Comparison of ENCODE assay signal across 15 cellular contexts in the genomic region with DNA sequence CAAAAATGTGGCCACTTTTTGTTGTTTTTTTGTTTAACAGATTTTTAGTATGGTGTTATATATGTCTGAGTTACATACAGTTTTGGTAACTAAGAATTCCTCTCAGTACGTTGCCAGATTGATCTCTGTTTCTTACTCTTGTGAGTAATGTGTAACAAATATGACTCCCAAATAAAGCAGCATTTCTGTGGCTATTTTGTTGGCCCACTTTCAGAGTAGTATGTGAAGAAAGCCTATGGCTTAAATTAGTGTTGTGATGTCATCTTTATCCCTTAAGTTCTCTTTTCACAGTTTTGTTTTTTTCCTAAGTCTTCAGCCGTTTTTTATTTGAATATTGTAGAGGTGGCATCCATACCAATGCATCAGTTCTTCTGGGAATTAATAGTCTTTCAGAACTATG. TPM values are rescaled to one million over a fixed set of nuclear protein-coding genes. Genes with fewer than 3 reads are reported as not detected.
DNase-seq lines count a peak whose midpoint lies in the region; ATAC-seq, FAIRE-seq and TF ChIP-seq lines count a peak whose summit lies in the region.
"Had no signal": no experiment of that assay in that cellular context is flagged by ENCODE, and none has a peak within 500 bp of the region (broad histone marks: within the 10 kb centered on the region; RNA-seq: fewer than 3 reads in every experiment).

No MANE protein-coding gene starts in this region.

- no peaks in the 10 kb centered on the region for H3K4me1 ChIP-seq in HEK293 (ENCODE audit: control insufficient read depth, insufficient read depth, low read length)
- peaks cover 30% of the 10 kb centered on the region for H3K4me1 ChIP-seq in adipocyte (ENCODE audit: control insufficient read depth, insufficient read depth, low read length)
- peaks cover 18% of the 10 kb centered on the region for H3K4me1 ChIP-seq in vagina
- no peaks in the 10 kb centered on the region for H3K4me1 ChIP-seq in HepG2 (ENCODE audit: insufficient read depth, low read length)

- TF ChIP-seq RAD21 in HepG2 (CRISPR knock-in tag; IDR thresholded peaks at IDR 0.05): no peak

- H3K4me2 ChIP-seq in HepG2 (ENCODE audit: low read depth, low read length): no peak overlapping the region

- WGBS in HepG2 (ENCODE audit: low lambda C conversion rate): 99% methylated on average over 2 of the region's 2 CpGs

- no peak for FAIRE-seq in HepG2 (lab: Jason Lieb, UNC)

- DNase-seq in AG08395 (ENCODE audit: low spot score) (peak; percentile 62), adipocyte (ENCODE audit: low read depth) (peak; percentile 91), foreskin melanocyte (peak; percentile 41), vagina (ENCODE audit: extremely low spot score in 2 of 2) (no peak), HepG2 (ENCODE audit: low spot score) (no peak)
- DNase-seq: activated CD4-positive, CD25-positive, alpha-beta regulatory T cell; activated CD8-positive, alpha-beta memory T cell treated with anti-CD3 and anti-CD28 coated beads, Interleukin-2, amount 50 U/mL, for 48 hours; AML-193; DND-41; NCI-H1694; ovary had no signal

- TF ChIP-seq EP300 in HepG2 (IDR thresholded peaks at IDR 0.05; ENCODE audit: low read depth in 2 of 2, low read length in 2 of 2): no peak
- TF ChIP-seq EP300 in HepG2 (CRISPR knock-in tag; IDR thresholded peaks at IDR 0.05; ENCODE audit: borderline replicate concordance): no peak

- POLR2A ChIA-PET in HEK293 (lab: Yijun Ruan, JAX): no interaction called here
- POLR2A ChIA-PET in HepG2 (lab: Yijun Ruan, JAX): no interaction called here

- no peaks in the 10 kb centered on the region for H3K27me3 ChIP-seq in adipocyte (replicated peaks; ENCODE audit: control insufficient read depth, insufficient read depth, low read length)
- no peaks in the 10 kb centered on the region for H3K27me3 ChIP-seq in vagina
- H3K27me3 ChIP-seq in HepG2 (ENCODE audit: control insufficient read depth in 1 of 2, insufficient read depth in 2 of 2, low read length in 2 of 2): no peaks in the 10 kb centered on the region
- H3K27me3 ChIP-seq: ovary had no signal

- H3K9me3 ChIP-seq in HEK293 (ENCODE audit: control insufficient read depth, insufficient read depth, low read depth, low read length) (no peaks in the 10 kb centered on the region), adipocyte (ENCODE audit: control insufficient read depth, low read length) (no peaks in the 10 kb centered on the region), vagina (no peaks in the 10 kb centered on the region), HepG2 (ENCODE audit: low read length) (no peaks in the 10 kb centered on the region)
- H3K9me3 ChIP-seq: ovary had no signal

- H3K4me3 ChIP-seq in HEK293 (ENCODE audit: low read depth, low read length) (no peak overlapping the region), adipocyte (ENCODE audit: low read length) (no peak overlapping the region), vagina (no peak overlapping the region), HepG2 (replicated peaks in 1 of 3; ENCODE audit: insufficient read depth in 1 of 3, low read depth in 2 of 3, low read length in 3 of 3) (no peak overlapping the region)
- H3K4me3 ChIP-seq: ovary, SK-N-MC had no signal

- no peak for TF ChIP-seq POLR2A in vagina (IDR thresholded peaks at IDR 0.05)
- no peak for TF ChIP-seq POLR2A in HepG2 (IDR thresholded peaks at IDR 0.05; ENCODE audit: insufficient read depth in 1 of 2, low read depth in 2 of 2, low read length in 2 of 2)

- peaks cover 3% of the 10 kb centered on the region; the same call in 1 of the 2 replicates for H4K20me1 ChIP-seq in HepG2 (ENCODE audit: insufficient read depth, low read length)

- in situ Hi-C loops in HepG2 (cut with HindIII; ENCODE audit: extremely low pct_ligation_motif_present, low pct_unique_long_range_greater_than_20kb): no loop called here

- H2AFZ ChIP-seq in HepG2 (ENCODE audit: low read length): no peak overlapping the region

- no peak overlapping the region for H3K27ac ChIP-seq in HEK293 (ENCODE audit: extremely low read depth, low read depth, low read length)
- H3K27ac ChIP-seq in vagina: no peak overlapping the region
- H3K27ac ChIP-seq in HepG2 (ENCODE audit: extremely low read length, insufficient read depth, low read length): no peak overlapping the region
- H3K27ac ChIP-seq: ovary, SK-N-MC had no signal

- H3K36me3 ChIP-seq in HEK293 (ENCODE audit: control insufficient read depth in 2 of 2, insufficient read depth in 1 of 2, low read length in 2 of 2) (peaks cover 4 to 8% of the 10 kb centered on the region in 2 experiments; a peak in 2 of 3 replicates), adipocyte (ENCODE audit: control insufficient read depth, insufficient read depth, low read length, severe bottlenecking) (peaks cover 10% of the 10 kb centered on the region), vagina (no peaks in the 10 kb centered on the region), HepG2 (replicated peaks in 1 of 2; ENCODE audit: control insufficient read depth in 1 of 2, insufficient read depth in 2 of 2, low read length in 2 of 2) (peaks cover 7 to 8% of the 10 kb centered on the region in 2 experiments; a peak in 3 of 5 replicates)
- H3K36me3 ChIP-seq: ovary had no signal

- CTCF ChIA-PET in HEK293 (lab: Yijun Ruan, JAX) (no interaction called here), HepG2 (lab: Yijun Ruan, JAX; ENCODE audit: low intra/inter-chr PET ratio, low total read pairs) (no interaction called here)

- no peak for TF ChIP-seq CTCF in HEK293 (tag by site-specific recombination; IDR thresholded peaks at IDR 0.05)
- no peak for TF ChIP-seq CTCF in vagina (IDR thresholded peaks at IDR 0.05)
- TF ChIP-seq CTCF in HepG2 (CRISPR knock-in tag; IDR thresholded peaks at IDR 0.05): no peak

- H3K9ac ChIP-seq in adipocyte (ENCODE audit: low read length) (no peak overlapping the region), HepG2 (ENCODE audit: insufficient read depth, low read depth, low read length) (no peak overlapping the region)

- H3K79me2 ChIP-seq in HepG2 (ENCODE audit: insufficient read depth, low read length): peaks cover 74% of the 10 kb centered on the region

- no TSS peak for BruUV-seq in HepG2 (replicated peaks; lab: Mats Ljungman, UMichigan)

- ATAC-seq in GM19395 (IDR thresholded peaks at IDR 0.05; ENCODE audit: unreplicated experiment) (no peak), HG03108 (IDR thresholded peaks at IDR 0.05; ENCODE audit: unreplicated experiment) (no peak), HepG2 (no peak)

- intact Hi-C loops in vagina (cut with DNase I): no loop called here
- intact Hi-C loops in HepG2 (cut with micrococcal nuclease; ENCODE audit: unreplicated experiment): no loop called here

TF ChIP-seq in HEK293, 187 proteins besides CTCF, POLR2A, EP300 and RAD21 (continues in another document):
- TF ChIP-seq ATF2 (tag by site-specific recombination; IDR thresholded peaks at IDR 0.05; ENCODE audit: low read depth) (peak; percentile 62; the same call in 1 of the 2 replicates), ZBTB48 (tag by site-specific recombination; IDR thresholded peaks at IDR 0.05) (no peak)

TF ChIP-seq in HepG2, 621 proteins besides CTCF, POLR2A, EP300 and RAD21 (continues in another document):
- TF ChIP-seq RFX3 (CRISPR knock-in tag; IDR thresholded peaks at IDR 0.05): no peak
- TF ChIP-seq, protein P1, sequence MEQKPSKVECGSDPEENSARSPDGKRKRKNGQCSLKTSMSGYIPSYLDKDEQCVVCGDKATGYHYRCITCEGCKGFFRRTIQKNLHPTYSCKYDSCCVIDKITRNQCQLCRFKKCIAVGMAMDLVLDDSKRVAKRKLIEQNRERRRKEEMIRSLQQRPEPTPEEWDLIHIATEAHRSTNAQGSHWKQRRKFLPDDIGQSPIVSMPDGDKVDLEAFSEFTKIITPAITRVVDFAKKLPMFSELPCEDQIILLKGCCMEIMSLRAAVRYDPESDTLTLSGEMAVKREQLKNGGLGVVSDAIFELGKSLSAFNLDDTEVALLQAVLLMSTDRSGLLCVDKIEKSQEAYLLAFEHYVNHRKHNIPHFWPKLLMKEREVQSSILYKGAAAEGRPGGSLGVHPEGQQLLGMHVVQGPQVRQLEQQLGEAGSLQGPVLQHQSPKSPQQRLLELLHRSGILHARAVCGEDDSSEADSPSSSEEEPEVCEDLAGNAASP (CRISPR knock-in tag; IDR thresholded peaks at IDR 0.05; ENCODE audit: borderline replicate concordance): no peak

RNA-seq across cellular contexts. Expression of gene PCNX4, which starts 10.7 kb away (rescaled TPM):
- total RNA-seq in vagina (51.6 TPM), HepG2 (2016; rRNA removed; fragmentation: Illumina TruSeq; extraction: Trizol) (30.0 and 43.0 TPM in 2 replicates)
- 19.6 and 24.9 TPM in 2 replicates for total RNA-seq in HepG2 (2016; cell fraction: cytosol; rRNA removed; fragmentation: Illumina TruSeq; extraction: Trizol; ENCODE audit: low read depth)
- 33.4 and 40.0 TPM in 2 replicates for total RNA-seq in HepG2 (2016; cell fraction: insoluble cytoplasmic fraction; rRNA removed; fragmentation: Illumina TruSeq; extraction: Trizol)
- total RNA-seq in HepG2 (2016; cell fraction: membrane; rRNA removed; fragmentation: Illumina TruSeq; extraction: Trizol): 31.6 and 37.0 TPM in 2 replicates
- total RNA-seq in HepG2 (2016; cell fraction: nucleus; rRNA removed; fragmentation: Illumina TruSeq; extraction: Trizol): 55.1 and 58.5 TPM in 2 replicates
- polyA plus RNA-seq in HepG2 (2011; rRNA removed): 21.0 and 28.6 TPM in 2 replicates
- 14.9 and 22.6 TPM in 2 replicates for polyA plus RNA-seq in HepG2 (2011; cell fraction: cytosol; rRNA removed)
- polyA plus RNA-seq in HepG2 (2011; cell fraction: nucleus; rRNA removed): 41.6 and 44.6 TPM in 2 replicates
- polyA plus RNA-seq in HepG2 (2012): 10.7 and 17.0 TPM in 2 replicates
- polyA plus RNA-seq in HepG2 (2016; cell fraction: cytosol; fragmentation: Illumina TruSeq; extraction: Trizol; ENCODE audit: low read depth): 1.3 and 1.4 TPM in 2 replicates
- 28.1 and 29.8 TPM in 2 replicates for polyA plus RNA-seq in HepG2 (2016; cell fraction: insoluble cytoplasmic fraction; fragmentation: Illumina TruSeq; extraction: Trizol; ENCODE audit: low read depth)
- 5.9 and 6.1 TPM in 2 replicates for polyA plus RNA-seq in HepG2 (2016; cell fraction: membrane; fragmentation: Illumina TruSeq; extraction: Trizol; ENCODE audit: low read depth)
- polyA plus RNA-seq in HepG2 (2016; cell fraction: nucleus; fragmentation: Illumina TruSeq; extraction: Trizol; ENCODE audit: insufficient read depth, low read depth): 62.1 and 73.2 TPM in 2 replicates
- polyA minus RNA-seq in HepG2 (2011; rRNA and poly(A)+ RNA removed; ENCODE audit: low replicate concordance): 62.6 and 74.0 TPM in 2 replicates
- polyA minus RNA-seq in HepG2 (2011; cell fraction: cytosol; rRNA and poly(A)+ RNA removed): 18.1 and 18.8 TPM in 2 replicates
- polyA minus RNA-seq in HepG2 (2011; cell fraction: nucleus; rRNA and poly(A)+ RNA removed): 105 and 123 TPM in 2 replicates

Comparison
In these comparisons a context has a peak if more than half of its experiments do, and no peak if none do; other contexts are left out.
1. DNase-seq: peak in AG08395 (single experiment), adipocyte (single experiment) and foreskin melanocyte (single experiment); none in vagina (0 of 2) and HepG2 (single experiment).